Comparison of ENCODE assay signal across 1 cellular context in genomic region chr14:49870908-49871307, GRCh38.
TF ChIP-seq lines count a peak whose summit lies in the region.

No MANE protein-coding gene starts in this region.

TF ChIP-seq in K562, 482 proteins besides CTCF, POLR2A, EP300 and RAD21 (continued from another document):
- TF ChIP-seq, protein P1, sequence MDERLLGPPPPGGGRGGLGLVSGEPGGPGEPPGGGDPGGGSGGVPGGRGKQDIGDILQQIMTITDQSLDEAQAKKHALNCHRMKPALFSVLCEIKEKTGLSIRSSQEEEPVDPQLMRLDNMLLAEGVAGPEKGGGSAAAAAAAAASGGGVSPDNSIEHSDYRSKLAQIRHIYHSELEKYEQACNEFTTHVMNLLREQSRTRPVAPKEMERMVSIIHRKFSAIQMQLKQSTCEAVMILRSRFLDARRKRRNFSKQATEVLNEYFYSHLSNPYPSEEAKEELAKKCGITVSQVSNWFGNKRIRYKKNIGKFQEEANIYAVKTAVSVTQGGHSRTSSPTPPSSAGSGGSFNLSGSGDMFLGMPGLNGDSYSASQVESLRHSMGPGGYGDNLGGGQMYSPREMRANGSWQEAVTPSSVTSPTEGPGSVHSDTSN (CRISPR knock-in tag; IDR thresholded peaks at IDR 0.05; ENCODE audit: low read depth) = no peak
- TF ChIP-seq, protein P1 (tag; conservative IDR thresholded peaks at IDR 0.05; ENCODE audit: low read depth) = 0 out of 2 replicates have a peak, but pooled peaks have one; percentile 19
TF ChIP-seq in K562: peak in this region for 2.
